In genomic region chr2:238337846-238338245, GRCh38 we compare ENCODE assay signal across 2 cellular contexts.
A peak's percentile ranks its signal among the peaks of the same experiment; 100 is the strongest.
TF ChIP-seq lines count a peak whose summit lies in the region.

No MANE protein-coding gene starts in this region.

TF ChIP-seq in HEK293, 187 proteins besides CTCF, POLR2A, EP300 and RAD21:
- TF ChIP-seq PRDM1 (tag by site-specific recombination; IDR thresholded peaks at IDR 0.05): peak; percentile 72
- no peak for TF ChIP-seq ZNF10 (tag by site-specific recombination; IDR thresholded peaks at IDR 0.05)
- TF ChIP-seq, protein P1, sequence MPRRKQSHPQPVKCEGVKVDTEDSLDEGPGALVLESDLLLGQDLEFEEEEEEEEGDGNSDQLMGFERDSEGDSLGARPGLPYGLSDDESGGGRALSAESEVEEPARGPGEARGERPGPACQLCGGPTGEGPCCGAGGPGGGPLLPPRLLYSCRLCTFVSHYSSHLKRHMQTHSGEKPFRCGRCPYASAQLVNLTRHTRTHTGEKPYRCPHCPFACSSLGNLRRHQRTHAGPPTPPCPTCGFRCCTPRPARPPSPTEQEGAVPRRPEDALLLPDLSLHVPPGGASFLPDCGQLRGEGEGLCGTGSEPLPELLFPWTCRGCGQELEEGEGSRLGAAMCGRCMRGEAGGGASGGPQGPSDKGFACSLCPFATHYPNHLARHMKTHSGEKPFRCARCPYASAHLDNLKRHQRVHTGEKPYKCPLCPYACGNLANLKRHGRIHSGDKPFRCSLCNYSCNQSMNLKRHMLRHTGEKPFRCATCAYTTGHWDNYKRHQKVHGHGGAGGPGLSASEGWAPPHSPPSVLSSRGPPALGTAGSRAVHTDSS (tag by site-specific recombination; IDR thresholded peaks at IDR 0.05): peak; percentile 66

TF ChIP-seq in K562, 482 proteins besides CTCF, POLR2A, EP300 and RAD21:
- TF ChIP-seq CBX5 (IDR thresholded peaks at IDR 0.05; ENCODE audit: borderline replicate concordance, low read depth): no peak
- TF ChIP-seq ZNF263 (CRISPR knock-in tag; IDR thresholded peaks at IDR 0.05; ENCODE audit: borderline replicate concordance): 0 out of 2 replicates have a peak, but pooled peaks have one; percentile 33
- TF ChIP-seq PCBP2 (IDR thresholded peaks at IDR 0.05; ENCODE audit: low read depth, low read length, poor library complexity, severe bottlenecking): no peak
- no peak for TF ChIP-seq ARHGAP35 (IDR thresholded peaks at IDR 0.05; ENCODE audit: partially characterized antibody)
- no peak for TF ChIP-seq TEAD2 (tag; IDR thresholded peaks at IDR 0.05)
